In the genomic region with DNA sequence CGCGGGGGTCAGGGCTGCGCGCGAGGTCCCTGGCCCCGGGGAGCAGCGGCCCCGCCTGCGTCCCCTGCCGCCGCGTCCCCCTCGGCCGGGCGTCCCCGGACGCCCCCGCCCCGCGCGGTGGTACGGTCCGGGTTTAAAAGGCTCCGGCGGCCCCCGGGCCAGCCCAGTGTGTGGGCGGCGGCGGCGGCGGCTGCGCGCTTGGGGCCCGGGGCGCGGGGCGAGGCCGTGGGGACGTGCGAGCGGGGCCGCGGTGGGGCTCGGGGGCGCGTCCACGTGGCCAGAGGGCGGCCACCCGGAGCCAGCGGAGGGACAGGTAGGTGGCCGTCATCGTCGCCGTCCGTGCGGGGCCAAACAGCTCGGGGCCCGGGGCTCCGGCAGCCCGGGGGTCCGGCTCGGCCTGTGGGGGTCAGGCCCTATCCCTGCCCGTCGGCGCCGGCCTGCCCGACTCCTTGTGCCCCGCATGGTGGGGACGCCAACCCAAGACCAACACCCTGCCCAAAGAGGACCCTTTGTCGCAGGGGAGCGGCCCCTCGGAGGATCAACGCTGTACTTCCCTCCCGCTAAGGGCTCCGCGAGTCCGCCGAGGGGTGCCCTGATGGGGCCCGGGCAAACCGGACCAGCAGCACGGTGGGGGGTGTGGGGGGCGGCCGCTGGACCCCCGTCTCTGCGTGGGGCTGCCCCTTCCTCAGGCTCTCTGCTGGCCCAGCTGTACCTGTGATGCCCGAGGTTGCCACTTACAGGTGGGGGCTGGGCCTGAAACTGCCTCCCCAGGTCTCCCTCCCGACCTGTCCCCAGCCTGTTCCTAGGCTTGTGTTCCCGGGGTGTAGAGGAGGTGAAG, we compare ENCODE assay signal across 7 cellular contexts. TPM values are rescaled to one million over a fixed set of nuclear protein-coding genes. Genes with fewer than 3 reads are reported as not detected.
DNase-seq lines count a peak whose midpoint lies in the region; ATAC-seq and TF ChIP-seq lines count a peak whose summit lies in the region.

A gene (plus strand): TSS at position 166 of the 838 bp plus-strand sequence. CDS start 1,903 bp downstream, outside the sequence.

- ATAC-seq in GM18861 (IDR thresholded peaks at IDR 0.05; ENCODE audit: unreplicated experiment) (peak; percentile 39), HG02852 (IDR thresholded peaks at IDR 0.05; ENCODE audit: unreplicated experiment) (peak; percentile 60), heart left ventricle (peak; percentile 43 to 75 (median 63)), HG02870 (IDR thresholded peaks at IDR 0.05; ENCODE audit: unreplicated experiment) (no peak)

- 0 to 51% (median 17%) methylated on average over 20 to 86 of the region's 88 CpGs for WGBS in heart left ventricle, 4 donors

- H3K27ac Mint-ChIP-seq in progenitor cell of endocrine pancreas, result peak within 1 kb of the TSS; percentile 95

- H3K4me3 Mint-ChIP-seq in progenitor cell of endocrine pancreas (ENCODE audit: low read depth), result peak within 1 kb of the TSS; percentile 83

- H3K4me1 ChIP-seq in heart left ventricle, result peaks cover 0 to 13% (median 0%) of the 10 kb centered on the region in 12 donors

- H3K4me1 Mint-ChIP-seq in progenitor cell of endocrine pancreas (ENCODE audit: low read depth), result no peaks in the 10 kb centered on the region

- peaks cover 14% of the 10 kb centered on the region for H3K36me3 Mint-ChIP-seq in progenitor cell of endocrine pancreas (ENCODE audit: insufficient read depth)

- no peaks in the 10 kb centered on the region for H3K27me3 ChIP-seq in heart left ventricle

- intact Hi-C loops in heart left ventricle (cut with DNase I), result no loop called here

- CTCF ChIA-PET in RWPE1 (lab: Yijun Ruan, JAX), result no interaction called here

- H3K36me3 ChIP-seq in heart left ventricle, result peaks cover 0 to 5% (median 0%) of the 10 kb centered on the region in 9 donors

- peak; percentile 44 for DNase-seq in RWPE1 (ENCODE audit: low spot score)
- DNase-seq in activated naive CD4-positive, alpha-beta T cell treated with anti-CD3 and anti-CD28 coated beads, Interleukin-2, amount 50 U/mL, for 16 hours, result peak; percentile 69
- DNase-seq in heart left ventricle, result peak in 4 of 5 donors; percentile 36 to 77 (median 58)
- peak; percentile 51 for DNase-seq in progenitor cell of endocrine pancreas (ENCODE audit: low spot score, unreplicated experiment)

- TF ChIP-seq CTCF in RWPE1 (conservative IDR thresholded peaks at IDR 0.05; ENCODE audit: low read depth) (no peak), heart left ventricle (IDR thresholded peaks at IDR 0.05) (no peak), progenitor cell of endocrine pancreas (IDR thresholded peaks at IDR 0.05; ENCODE audit: unreplicated experiment) (no peak)

- H3K9me3 ChIP-seq in heart left ventricle, result no peaks in the 10 kb centered on the region

- H3K27ac ChIP-seq in RWPE1, result peak within 1 kb of the TSS; percentile 73
- H3K27ac ChIP-seq in heart left ventricle, result peak within 1 kb of the TSS in 10 of 12 donors; percentile 32 to 89 (median 68)

- POLR2A ChIA-PET in RWPE1 (lab: Yijun Ruan, JAX; ENCODE audit: low non-redundant PET), result interaction anchor here (0.6 kb wide), 1 partner anchor 20 kb away, joined by 3 read pairs; no protein-coding TSS in a partner anchor

- H3K27me3 Mint-ChIP-seq in progenitor cell of endocrine pancreas, result no peaks in the 10 kb centered on the region

- peak in 1 of 2 donors; percentile 14 for TF ChIP-seq POLR2A in heart left ventricle (IDR thresholded peaks at IDR 0.05)

- peak within 1 kb of the TSS; percentile 40 to 85 (median 62) for H3K4me3 ChIP-seq in heart left ventricle

- peaks cover 11% of the 10 kb centered on the region for H3K9me3 Mint-ChIP-seq in progenitor cell of endocrine pancreas (ENCODE audit: low read depth)

RNA-seq across cellular contexts. Expression of the gene that starts here (rescaled TPM):
- total RNA-seq in heart left ventricle (10 to 100 TPM in 7 of 9 donors, 1 to 10 TPM in 2; 4.7 to 46.6 (median 15.3) TPM), progenitor cell of endocrine pancreas (135 and 148 TPM in 2 replicates)
- 10 to 100 TPM in 1 of 2 donors, 1 to 10 TPM in 1; 8.7 to 12.2 TPM for polyA plus RNA-seq in heart left ventricle
